8 cellular contexts compared by ENCODE assay signal in genomic region chr16:89478576-89479221, GRCh38. TPM values are rescaled to one million over a fixed set of nuclear protein-coding genes. Genes with fewer than 3 reads are reported as not detected.
DNase-seq lines count a peak whose midpoint lies in the region; ATAC-seq and TF ChIP-seq lines count a peak whose summit lies in the region.

No MANE protein-coding gene starts in this region.

- peak overlapping the region; percentile 47 for H3K4me3 Mint-ChIP-seq in activated CD4-positive, alpha-beta T cell treated with anti-CD3 and anti-CD28 coated beads for 36 hours
- H3K4me3 Mint-ChIP-seq in WTC11 = no peak overlapping the region

- peak overlapping the region; percentile 81 for H3K27ac Mint-ChIP-seq in activated CD4-positive, alpha-beta T cell treated with anti-CD3 and anti-CD28 coated beads for 36 hours
- peak overlapping the region; percentile 67 for H3K27ac Mint-ChIP-seq in WTC11

- H3K4me3 ChIP-seq in fibroblast of villous mesenchyme (ENCODE audit: low read depth, low read length) = no peak overlapping the region

- TF ChIP-seq CTCF in WTC11 (IDR thresholded peaks at IDR 0.05) = no peak
- no peak for TF ChIP-seq CTCF in fibroblast of villous mesenchyme (IDR thresholded peaks at IDR 0.05; ENCODE audit: insufficient read depth, low read depth, low read length)

- DNase-seq in activated CD4-positive, alpha-beta T cell treated with anti-CD3 and anti-CD28 coated beads for 36 hours = peak; percentile 37
- DNase-seq in activated CD4-positive, alpha-beta T cell treated with anti-CD3 and anti-CD28 coated beads, Interleukin-2, amount 50 U/mL, for 4 hours = no peak
- DNase-seq in WTC11 (ENCODE audit: low spot score) (no peak), fibroblast of villous mesenchyme (ENCODE audit: low read depth) (peak; percentile 61), DMS114 treated with DMSO at 0.1 percent for 48 hours (lab: John Stamatoyannopoulos, UW; ENCODE audit: unreplicated experiment) (no peak), NCI-H1092 treated with DMSO at 0.1 percent for 48 hours (lab: John Stamatoyannopoulos, UW) (no peak)
- DNase-seq in stimulated activated naive CD8-positive, alpha-beta T cell treated with anti-CD3 and anti-CD28 coated beads, Interleukin-15, Interleukin-2, amounts not matched to agents 100 U/mL and 50 U/mL, for 24 hours = peak; percentile 33

- ATAC-seq in activated CD4-positive, alpha-beta T cell treated with anti-CD3 and anti-CD28 coated beads for 36 hours = peak; percentile 22
- ATAC-seq in WTC11 (no peak), HG03439 (IDR thresholded peaks at IDR 0.05; ENCODE audit: unreplicated experiment) (no peak)
- peak; percentile 38 for ATAC-seq in stimulated activated naive CD8-positive, alpha-beta T cell treated with anti-CD3 and anti-CD28 coated beads, Interleukin-15, Interleukin-2, amounts not matched to agents 100 U/mL and 50 U/mL, for 24 hours

- peaks cover 36% of the 10 kb centered on the region for H3K36me3 Mint-ChIP-seq in activated CD4-positive, alpha-beta T cell treated with anti-CD3 and anti-CD28 coated beads for 36 hours (ENCODE audit: low read depth)
- peaks cover 4% of the 10 kb centered on the region; the same call in 1 of the 2 replicates for H3K36me3 Mint-ChIP-seq in WTC11

- CTCF ChIA-PET in activated CD4-positive, alpha-beta T cell treated with anti-CD3 and anti-CD28 coated beads for 36 hours (lab: Charles Lee) = interaction anchor here (0.7 kb wide), 1 partner anchor 678 kb away, joined by 4 read pairs; no protein-coding TSS in a partner anchor
- CTCF ChIA-PET in WTC11 (lab: Charles Lee) = interaction anchor here (1.0 kb wide), 1 partner anchor 185 kb away, joined by 3 read pairs; no protein-coding TSS in a partner anchor

- H3K4me1 Mint-ChIP-seq in activated CD4-positive, alpha-beta T cell treated with anti-CD3 and anti-CD28 coated beads for 36 hours = peaks cover 93% of the 10 kb centered on the region
- H3K4me1 Mint-ChIP-seq in WTC11 = peaks cover 75% of the 10 kb centered on the region

- POLR2A ChIA-PET in activated CD4-positive, alpha-beta T cell treated with anti-CD3 and anti-CD28 coated beads for 36 hours (lab: Charles Lee) = interaction anchor here (0.6 to 0.7 kb wide), 3 partner anchors 42 to 139 kb away, joined by 3 to 13 read pairs (median 3); no protein-coding TSS in a partner anchor
- POLR2A ChIA-PET in WTC11 (lab: Charles Lee) = no interaction called here

- H3K27me3 Mint-ChIP-seq in activated CD4-positive, alpha-beta T cell treated with anti-CD3 and anti-CD28 coated beads for 36 hours = no peaks in the 10 kb centered on the region
- H3K27me3 Mint-ChIP-seq in WTC11 (ENCODE audit: low read depth) = no peaks in the 10 kb centered on the region

- H3K9me3 Mint-ChIP-seq in activated CD4-positive, alpha-beta T cell treated with anti-CD3 and anti-CD28 coated beads for 36 hours (ENCODE audit: low read depth) = no peaks in the 10 kb centered on the region
- peaks cover 3% of the 10 kb centered on the region; the same call in 1 of the 2 replicates for H3K9me3 Mint-ChIP-seq in WTC11

- intact Hi-C loops in activated CD4-positive, alpha-beta T cell treated with anti-CD3 and anti-CD28 coated beads for 36 hours (cut with DNase I, micrococcal nuclease) = no loop called here

TF ChIP-seq in WTC11, 78 proteins besides CTCF, POLR2A, EP300 and RAD21:
- TF ChIP-seq TEAD1 (CRISPR knock-in tag; IDR thresholded peaks at IDR 0.05) = no peak
- no peak for TF ChIP-seq FOXK1 (CRISPR knock-in tag; IDR thresholded peaks at IDR 0.05)
- TF ChIP-seq ZNF317 (CRISPR knock-in tag; IDR thresholded peaks at IDR 0.05; ENCODE audit: borderline replicate concordance, low read depth) = no peak
- TF ChIP-seq SMAD3 (CRISPR knock-in tag; IDR thresholded peaks at IDR 0.05; ENCODE audit: borderline replicate concordance) = no peak
- no peak for TF ChIP-seq SMAD4 (CRISPR knock-in tag; IDR thresholded peaks at IDR 0.05)
- no peak for TF ChIP-seq EMX1 (CRISPR knock-in tag; IDR thresholded peaks at IDR 0.05)
- no peak for TF ChIP-seq ETV6 (CRISPR knock-in tag; IDR thresholded peaks at IDR 0.05)
- TF ChIP-seq GABPB1 (CRISPR knock-in tag; IDR thresholded peaks at IDR 0.05) = no peak
- TF ChIP-seq GRHL2 (CRISPR knock-in tag; IDR thresholded peaks at IDR 0.05; ENCODE audit: insufficient replicate concordance, severe bottlenecking) = no peak
- no peak for TF ChIP-seq E2F1 (CRISPR knock-in tag; IDR thresholded peaks at IDR 0.05)
- no peak for TF ChIP-seq STAT6 (CRISPR knock-in tag; conservative IDR thresholded peaks at IDR 0.05; ENCODE audit: low read depth)

RNA-seq across cellular contexts. Expression of gene ANKRD11, which starts 11.7 kb away (rescaled TPM):
- 100 to 1,000 TPM; 144 to 145 TPM for total RNA-seq in activated CD4-positive, alpha-beta T cell treated with anti-CD3 and anti-CD28 coated beads for 36 hours
- total RNA-seq in WTC11 (2021) (142 to 184 TPM (median 146 TPM) in 3 replicates), fibroblast of villous mesenchyme (69.5 and 82.5 TPM in 2 replicates)

RNA-seq across cellular contexts. Expression of gene SPG7, which starts 29.5 kb away (rescaled TPM):
- total RNA-seq in activated CD4-positive, alpha-beta T cell treated with anti-CD3 and anti-CD28 coated beads for 36 hours = 10 to 100 TPM; 68.6 to 76.7 TPM
- 132 to 141 TPM (median 133 TPM) in 3 replicates for total RNA-seq in WTC11 (2021)
- 91.8 and 108 TPM in 2 replicates for total RNA-seq in fibroblast of villous mesenchyme

Comparison
In these comparisons a context has a peak if more than half of its experiments do, and no peak if none do; other contexts are left out.
1. DNase-seq: peak in activated CD4-positive, alpha-beta T cell treated with anti-CD3 and anti-CD28 coated beads for 36 hours (single experiment), fibroblast of villous mesenchyme (single experiment) and stimulated activated naive CD8-positive, alpha-beta T cell treated with anti-CD3 and anti-CD28 coated beads, Interleukin-15, Interleukin-2, amounts not matched to agents 100 U/mL and 50 U/mL, for 24 hours (single experiment); none in activated CD4-positive, alpha-beta T cell treated with anti-CD3 and anti-CD28 coated beads, Interleukin-2, amount 50 U/mL, for 4 hours (0 of 2), WTC11 (single experiment), DMS114 treated with DMSO at 0.1 percent for 48 hours (single experiment) and NCI-H1092 treated with DMSO at 0.1 percent for 48 hours (single experiment).
2. ATAC-seq: peak in activated CD4-positive, alpha-beta T cell treated with anti-CD3 and anti-CD28 coated beads for 36 hours (single experiment) and stimulated activated naive CD8-positive, alpha-beta T cell treated with anti-CD3 and anti-CD28 coated beads, Interleukin-15, Interleukin-2, amounts not matched to agents 100 U/mL and 50 U/mL, for 24 hours (single experiment); none in WTC11 (single experiment) and HG03439 (single experiment).